14 cellular contexts compared by ENCODE assay signal in genomic region chr11:120217941-120218694, GRCh38. TPM values are rescaled to one million over a fixed set of nuclear protein-coding genes. Genes with fewer than 3 reads are reported as not detected.
DNase-seq lines count a peak whose midpoint lies in the region; ATAC-seq and TF ChIP-seq lines count a peak whose summit lies in the region.
"Had no signal": no experiment of that assay in that cellular context is flagged by ENCODE, and none has a peak within 500 bp of the region (broad histone marks: within the 10 kb centered on the region; RNA-seq: fewer than 3 reads in every experiment).

No MANE protein-coding gene starts in this region.

- TF ChIP-seq CTCF in Peyer's patch (IDR thresholded peaks at IDR 0.05) (no peak), gastroesophageal sphincter (IDR thresholded peaks at IDR 0.05) (no peak), mucosa of descending colon (IDR thresholded peaks at IDR 0.05) (no peak)
- no peak for TF ChIP-seq CTCF in CD8-positive, alpha-beta T cell (IDR thresholded peaks at IDR 0.05)

- TF ChIP-seq POLR2A in Peyer's patch (IDR thresholded peaks at IDR 0.05): no peak
- TF ChIP-seq POLR2A in gastroesophageal sphincter (IDR thresholded peaks at IDR 0.05): no peak

- no peaks in the 10 kb centered on the region for H3K27me3 ChIP-seq in Peyer's patch
- no peaks in the 10 kb centered on the region for H3K27me3 ChIP-seq in gastroesophageal sphincter
- no peaks in the 10 kb centered on the region for H3K27me3 ChIP-seq in CD8-positive, alpha-beta T cell (ENCODE audit: insufficient read depth, low read length)

- H3K4me1 ChIP-seq in Peyer's patch (peaks cover 0 to 93% (median 7%) of the 10 kb centered on the region in 4 donors), gastroesophageal sphincter (peaks cover 0 to 100% (median 48%) of the 10 kb centered on the region in 3 donors), mucosa of descending colon (ENCODE audit: low read depth) (peaks cover 55% of the 10 kb centered on the region)
- H3K4me1 ChIP-seq in CD8-positive, alpha-beta T cell (ENCODE audit: insufficient read depth, low read length): no peaks in the 10 kb centered on the region

- DNase-seq in Peyer's patch (no peak), mucosa of descending colon (peak in 1 of 3 donors; percentile 43), substantia nigra (lab: John Stamatoyannopoulos, UW) (peak in 40 of 49 donors; percentile 19 to 80 (median 48)), NCI-H510A treated with DMSO at 0.1 percent for 48 hours (lab: John Stamatoyannopoulos, UW) (no peak)
- no peak for DNase-seq in CD8-positive, alpha-beta T cell
- DNase-seq: CD4-positive, CD25-positive, alpha-beta regulatory T cell; naive thymus-derived CD4-positive, alpha-beta T cell; stimulated activated CD4-positive, alpha-beta T cell treated with anti-CD3 and anti-CD28 coated beads, Interleukin-2, amount 100 ng/mL, for 48 hours; stimulated activated naive CD4-positive, alpha-beta T cell treated with Interleukin-2 at 50 U/mL for 16 hours; T-helper 9 cell had no signal

- H3K27ac Mint-ChIP-seq in CD8-positive, alpha-beta T cell: no peak overlapping the region
- H3K27ac Mint-ChIP-seq: CD4-positive, CD25-positive, alpha-beta regulatory T cell had no signal

- intact Hi-C loops in mucosa of descending colon (cut with DNase I, micrococcal nuclease): no loop called here
- intact Hi-C loops in CD8-positive, alpha-beta T cell (cut with DNase I, micrococcal nuclease): no loop called here

- H3K27ac ChIP-seq in Peyer's patch (peak overlapping the region in 3 of 4 donors; percentile 47 to 74 (median 72)), gastroesophageal sphincter (peak overlapping the region in 3 of 4 donors; percentile 69 to 78 (median 73)), substantia nigra (ENCODE audit: low read depth, low read length, poor library complexity, severe bottlenecking) (peak overlapping the region; percentile 93)
- H3K27ac ChIP-seq in CD8-positive, alpha-beta T cell (ENCODE audit: low read depth, low read length): no peak overlapping the region

- no peaks in the 10 kb centered on the region for H3K9me3 ChIP-seq in Peyer's patch
- H3K9me3 ChIP-seq in gastroesophageal sphincter: no peaks in the 10 kb centered on the region
- no peaks in the 10 kb centered on the region for H3K9me3 ChIP-seq in mucosa of descending colon
- no peaks in the 10 kb centered on the region for H3K9me3 ChIP-seq in CD8-positive, alpha-beta T cell (ENCODE audit: low read length)

- H3K27me3 Mint-ChIP-seq in CD8-positive, alpha-beta T cell (ENCODE audit: low read depth): no peaks in the 10 kb centered on the region

- H3K36me3 ChIP-seq in Peyer's patch (peaks cover 0 to 18% (median 0%) of the 10 kb centered on the region in 3 donors), gastroesophageal sphincter (no peaks in the 10 kb centered on the region), mucosa of descending colon (ENCODE audit: low read depth) (no peaks in the 10 kb centered on the region)
- no peaks in the 10 kb centered on the region for H3K36me3 ChIP-seq in CD8-positive, alpha-beta T cell (ENCODE audit: insufficient read depth, low read length)

- no peaks in the 10 kb centered on the region for H3K9me3 Mint-ChIP-seq in CD8-positive, alpha-beta T cell
- H3K9me3 Mint-ChIP-seq: CD4-positive, CD25-positive, alpha-beta regulatory T cell; naive thymus-derived CD4-positive, alpha-beta T cell had no signal

- peak; percentile 3 for ATAC-seq in gastroesophageal sphincter
- ATAC-seq in mucosa of descending colon: peak; percentile 5
- no peak for ATAC-seq in GM21737 (IDR thresholded peaks at IDR 0.05; ENCODE audit: unreplicated experiment)
- ATAC-seq in CD8-positive, alpha-beta T cell: no peak
- no peak for ATAC-seq in HG03097 (IDR thresholded peaks at IDR 0.05; ENCODE audit: low FRiP score, unreplicated experiment)
- ATAC-seq: naive thymus-derived CD4-positive, alpha-beta T cell had no signal

- H3K4me3 ChIP-seq in Peyer's patch: no peak overlapping the region
- peak overlapping the region in 1 of 2 donors; percentile 12 for H3K4me3 ChIP-seq in gastroesophageal sphincter
- H3K4me3 ChIP-seq in mucosa of descending colon: no peak overlapping the region
- no peak overlapping the region for H3K4me3 ChIP-seq in CD8-positive, alpha-beta T cell (ENCODE audit: low read depth, low read length)

- H3K36me3 Mint-ChIP-seq in CD8-positive, alpha-beta T cell: no peaks in the 10 kb centered on the region
- H3K36me3 Mint-ChIP-seq: CD4-positive, CD25-positive, alpha-beta regulatory T cell; naive thymus-derived CD4-positive, alpha-beta T cell had no signal

- H3K4me1 Mint-ChIP-seq in CD8-positive, alpha-beta T cell (ENCODE audit: low read depth): peaks cover under 1% of the 10 kb centered on the region

- POLR2A ChIA-PET in CD8-positive, alpha-beta T cell (lab: Charles Lee): no interaction called here

- no peak for TF ChIP-seq EP300 in gastroesophageal sphincter (IDR thresholded peaks at IDR 0.05)

- no peak overlapping the region for H3K4me3 Mint-ChIP-seq in CD8-positive, alpha-beta T cell
- H3K4me3 Mint-ChIP-seq: CD4-positive, CD25-positive, alpha-beta regulatory T cell; naive thymus-derived CD4-positive, alpha-beta T cell had no signal

- CTCF ChIA-PET in CD8-positive, alpha-beta T cell (lab: Charles Lee): no interaction called here

- WGBS in gastroesophageal sphincter (ENCODE audit: low coverage in 1 of 2), 2 donors: 45% methylated on average over 2 of the region's 12 CpGs; no CpG with 5 or more reads in 1 of the 2 donors

RNA-seq across cellular contexts. Expression of gene OAF, which starts 7.3 kb away (rescaled TPM):
- 100 to 1,000 TPM in 3 of 4 donors, 10 to 100 TPM in 1; 66.0 to 344 (median 228) TPM for total RNA-seq in Peyer's patch
- total RNA-seq in gastroesophageal sphincter: 100 to 1,000 TPM in 1 of 4 donors, 10 to 100 TPM in 3; 30.0 to 100 (median 42.4) TPM
- 100 to 1,000 TPM in 2 of 3 donors, 10 to 100 TPM in 1; 96.4 to 217 (median 133) TPM for total RNA-seq in mucosa of descending colon
- total RNA-seq in CD8-positive, alpha-beta T cell: 1 to 10 TPM; 5.5 to 6.5 TPM

RNA-seq across cellular contexts. Expression of gene POU2F3, which starts 21.8 kb away (rescaled TPM):
- 1 to 10 TPM in 3 of 4 donors, not detected in 1; 2.2 to 3.3 (median 2.8) TPM for total RNA-seq in Peyer's patch
- under 1 TPM in 2 of 4 donors, not detected in 2; 0.27 to 0.46 TPM for total RNA-seq in gastroesophageal sphincter
- 1 to 10 TPM; 1.1 to 3.0 (median 2.2) TPM for total RNA-seq in mucosa of descending colon
- not detected for total RNA-seq in CD8-positive, alpha-beta T cell
- total RNA-seq: CD4-positive, CD25-positive, alpha-beta regulatory T cell; endothelial cell of umbilical vein had no signal

Comparison
In these comparisons a context has a peak if more than half of its experiments do, and no peak if none do; other contexts are left out.
1. DNase-seq: peak in substantia nigra (40 of 49); none in Peyer's patch (0 of 3), NCI-H510A treated with DMSO at 0.1 percent for 48 hours (single experiment) and CD8-positive, alpha-beta T cell (0 of 7).
2. ATAC-seq: peak in gastroesophageal sphincter (single experiment) and mucosa of descending colon (single experiment); none in GM21737 (single experiment), CD8-positive, alpha-beta T cell (single experiment) and HG03097 (single experiment).
3. RNA of gene OAF, which starts 7.3 kb away (total RNA-seq): 66.0 to 344 TPM in Peyer's patch, 96.4 to 217 TPM in mucosa of descending colon and 30.0 to 100 TPM in gastroesophageal sphincter; 5.5 to 6.5 TPM in CD8-positive, alpha-beta T cell; every median in the first group is over 4 times any median in the second.